20 cellular contexts compared by ENCODE assay signal in genomic region chr6:71967436-71967835, GRCh38.
DNase-seq lines count a peak whose midpoint lies in the region; ATAC-seq, FAIRE-seq and TF ChIP-seq lines count a peak whose summit lies in the region.
"Had no signal": no experiment of that assay in that cellular context is flagged by ENCODE, and none has a peak within 500 bp of the region (broad histone marks: within the 10 kb centered on the region; RNA-seq: fewer than 3 reads in every experiment).

No MANE protein-coding gene starts in this region.

- H3K27me3 Mint-ChIP-seq in activated T-cell treated with anti-CD3 and anti-CD28 coated beads, Interleukin-2, amount 50 U/mL, for 24 hours: no peaks in the 10 kb centered on the region
- H3K27me3 Mint-ChIP-seq: IgD-negative memory B cell had no signal

- no peak for TF ChIP-seq RAD21 in GM12878 (IDR thresholded peaks at IDR 0.05; ENCODE audit: insufficient read depth, low read depth, low read length)

- in situ Hi-C loops in GM12878 (cut with MboI): no loop called here

- DNase-seq in GM04503 (ENCODE audit: low read depth): peak; percentile 86
- peak; percentile 4 for DNase-seq in HPDE6-E6E7 (ENCODE audit: extremely low spot score)
- DNase-seq in GM12878 (ENCODE audit: low read depth, low spot score): no peak
- DNase-seq in skeletal muscle cell (ENCODE audit: low read depth): peak; percentile 0
- no peak for DNase-seq in vagina (ENCODE audit: extremely low spot score in 2 of 2)
- no peak for DNase-seq in NCI-H146 treated with DMSO at 0.1 percent for 48 hours (lab: John Stamatoyannopoulos, UW; ENCODE audit: unreplicated experiment)
- DNase-seq in activated T-cell treated with anti-CD3 and anti-CD28 coated beads, Interleukin-2, amount 50 U/mL, for 24 hours: no peak
- DNase-seq: activated T-cell treated with anti-CD3 and anti-CD28 coated beads for 4 hours; C1 segment of cervical spinal cord; glutamatergic neuron; midbrain; NCI-H1105; NCI-H2171; NK-92 treated with Interleukin-12 subunit alpha and Interleukin-12 subunit beta, amount 100 ng/mL, for 24 hours; nucleus accumbens; sigmoid colon; upper lobe of left lung had no signal

- BruUV-seq in GM12878 (replicated peaks; lab: Mats Ljungman, UMichigan): no TSS peak

- no peaks in the 10 kb centered on the region for H3K79me2 ChIP-seq in GM12878 (ENCODE audit: control insufficient read depth, insufficient read depth, low read length)

- no peaks in the 10 kb centered on the region for H3K4me1 ChIP-seq in GM12878 (ENCODE audit: control insufficient read depth, insufficient read depth, low read length)
- H3K4me1 ChIP-seq in vagina: no peaks in the 10 kb centered on the region
- H3K4me1 ChIP-seq: sigmoid colon, upper lobe of left lung had no signal

- H3K27ac Mint-ChIP-seq in activated T-cell treated with anti-CD3 and anti-CD28 coated beads, Interleukin-2, amount 50 U/mL, for 24 hours: no peak overlapping the region
- H3K27ac Mint-ChIP-seq: IgD-negative memory B cell had no signal

- WGBS in GM12878 (ENCODE audit: insufficient coverage, insufficient replicate concordance, low lambda C conversion rate, missing lambda C conversion rate): 15% methylated on average over 5 of the region's 5 CpGs

- no peak overlapping the region for H2AFZ ChIP-seq in GM12878 (ENCODE audit: control insufficient read depth, low read depth, low read length)

- CTCF ChIA-PET in GM12878 (lab: Yijun Ruan, JAX): interaction anchor here (0.7 kb wide), 1 partner anchor 13 kb away, joined by 6 read pairs; no protein-coding TSS in a partner anchor

- no peak overlapping the region for H3K27ac ChIP-seq in GM12878 (ENCODE audit: control insufficient read depth, insufficient read depth)
- H3K27ac ChIP-seq in vagina: no peak overlapping the region
- H3K27ac ChIP-seq: sigmoid colon, upper lobe of left lung had no signal

- intact Hi-C loops in GM12878 (cut with micrococcal nuclease; ENCODE audit: unreplicated experiment) (no loop called here), vagina (cut with DNase I) (no loop called here)

- TF ChIP-seq EP300 in GM12878 (IDR thresholded peaks at IDR 0.05; ENCODE audit: borderline replicate concordance in 1 of 2, control insufficient read depth in 1 of 2, low read depth in 2 of 2, low read length in 2 of 2): no peak

- SMC1A ChIA-PET in GM12878 (lab: Charles Lee; ENCODE audit: uncharacterized antibody, unreplicated experiment): interaction anchor here (0.6 to 0.9 kb wide), 2 partner anchors 16 to 372 kb away, joined by 3 read pairs; no protein-coding TSS in a partner anchor

- POLR2A ChIA-PET in GM12878 (lab: Charles Lee): no interaction called here

- no peak overlapping the region for H3K4me2 ChIP-seq in GM12878 (ENCODE audit: control insufficient read depth, insufficient read depth)

- H3K9ac ChIP-seq in GM12878 (ENCODE audit: control insufficient read depth, insufficient read depth, low read length): no peak overlapping the region

- no peaks in the 10 kb centered on the region for H4K20me1 ChIP-seq in GM12878 (ENCODE audit: control insufficient read depth, insufficient read depth)

- TF ChIP-seq POLR2A in GM12878 (IDR thresholded peaks at IDR 0.05; ENCODE audit: low read depth, low read length): no peak
- no peak for TF ChIP-seq POLR2A in vagina (IDR thresholded peaks at IDR 0.05)

- RAD21 ChIA-PET in GM12878 (lab: Charles Lee; ENCODE audit: unreplicated experiment): no interaction called here

- H3K27me3 ChIP-seq in GM12878 (replicated peaks in 1 of 2; ENCODE audit: control insufficient read depth in 2 of 2, insufficient read depth in 2 of 2, low read length in 1 of 2): no peaks in the 10 kb centered on the region
- H3K27me3 ChIP-seq in vagina: no peaks in the 10 kb centered on the region
- H3K27me3 ChIP-seq: sigmoid colon, upper lobe of left lung had no signal

- H3K36me3 ChIP-seq in GM12878 (ENCODE audit: control insufficient read depth in 2 of 2, insufficient read depth in 2 of 2, low read length in 1 of 2) (no peaks in the 10 kb centered on the region), vagina (no peaks in the 10 kb centered on the region)
- H3K36me3 ChIP-seq: sigmoid colon, upper lobe of left lung had no signal

- no peak for FAIRE-seq in GM12878 (lab: Jason Lieb, UNC)
- FAIRE-seq: keratinocyte had no signal

- TF ChIP-seq CTCF in GM12878 (IDR thresholded peaks at IDR 0.05 in 2 of 3, conservative IDR thresholded peaks at IDR 0.05 in 1 of 3; ENCODE audit: control insufficient read depth in 2 of 3, extremely low read depth in 1 of 3, insufficient read depth in 1 of 3, low read depth in 3 of 3, low read length in 3 of 3): no peak
- TF ChIP-seq CTCF in vagina (IDR thresholded peaks at IDR 0.05): no peak

- no peak overlapping the region for H3K4me3 Mint-ChIP-seq in activated T-cell treated with anti-CD3 and anti-CD28 coated beads, Interleukin-2, amount 50 U/mL, for 24 hours
- H3K4me3 Mint-ChIP-seq: IgD-negative memory B cell had no signal

- H3K9me3 Mint-ChIP-seq in activated T-cell treated with anti-CD3 and anti-CD28 coated beads, Interleukin-2, amount 50 U/mL, for 24 hours: peaks cover 2% of the 10 kb centered on the region

- ATAC-seq in GM12878: peak; percentile 49
- ATAC-seq: Right ventricle myocardium inferior had no signal

- H3K9me3 ChIP-seq in GM12878 (replicated peaks; ENCODE audit: control insufficient read depth, insufficient read depth, low read length) (no peaks in the 10 kb centered on the region), vagina (no peaks in the 10 kb centered on the region)
- H3K9me3 ChIP-seq: sigmoid colon, upper lobe of left lung had no signal

- no peaks in the 10 kb centered on the region for H3K36me3 Mint-ChIP-seq in activated T-cell treated with anti-CD3 and anti-CD28 coated beads, Interleukin-2, amount 50 U/mL, for 24 hours (ENCODE audit: low read depth)
- H3K36me3 Mint-ChIP-seq: IgD-negative memory B cell had no signal

- H3K4me3 ChIP-seq in GM12878 (no peak overlapping the region), skeletal muscle cell (ENCODE audit: low read depth, low read length) (no peak overlapping the region), vagina (no peak overlapping the region)
- H3K4me3 ChIP-seq: sigmoid colon, upper lobe of left lung had no signal

- no peaks in the 10 kb centered on the region for H3K4me1 Mint-ChIP-seq in activated T-cell treated with anti-CD3 and anti-CD28 coated beads, Interleukin-2, amount 50 U/mL, for 24 hours (ENCODE audit: low read depth)

TF ChIP-seq in GM12878, 131 proteins besides CTCF, POLR2A, EP300 and RAD21:
- no peak for TF ChIP-seq ZBED1 (IDR thresholded peaks at IDR 0.05; ENCODE audit: borderline replicate concordance)
- no peak for TF ChIP-seq PML (IDR thresholded peaks at IDR 0.05; ENCODE audit: low read length)
- no peak for TF ChIP-seq ZNF274 (IDR thresholded peaks at IDR 0.05; ENCODE audit: insufficient read depth, insufficient read length)
- no peak for TF ChIP-seq RAD51 (IDR thresholded peaks at IDR 0.05)
- TF ChIP-seq ATF7 (IDR thresholded peaks at IDR 0.05; ENCODE audit: low read depth): no peak
- no peak for TF ChIP-seq ZBTB33 (IDR thresholded peaks at IDR 0.05)
- no peak for TF ChIP-seq CBFB (IDR thresholded peaks at IDR 0.05; ENCODE audit: low read depth)
- no peak for TF ChIP-seq USF2 (IDR thresholded peaks at IDR 0.05; ENCODE audit: borderline replicate concordance, low read depth, low read length)
- TF ChIP-seq SREBF1 (IDR thresholded peaks at IDR 0.05; ENCODE audit: low read length): no peak
- TF ChIP-seq NFIC (IDR thresholded peaks at IDR 0.05; ENCODE audit: low read depth, low read length): peak; percentile 56; the same call in 1 of the 2 replicates
- TF ChIP-seq RUNX3 (IDR thresholded peaks at IDR 0.05; ENCODE audit: low read length): peak; percentile 92
- no peak for TF ChIP-seq CREB1 (IDR thresholded peaks at IDR 0.05; ENCODE audit: low read depth)
- 0 out of 2 replicates have a peak, but pooled peaks have one; percentile 36 for TF ChIP-seq EED (IDR thresholded peaks at IDR 0.05; ENCODE audit: low read depth)
- TF ChIP-seq JUNB (IDR thresholded peaks at IDR 0.05): peak; percentile 13; the same call in 1 of the 2 replicates

Comparison
In these comparisons a context has a peak if more than half of its experiments do, and no peak if none do; other contexts are left out.
1. DNase-seq: peak in GM04503 (single experiment), HPDE6-E6E7 (single experiment) and skeletal muscle cell (single experiment); none in GM12878 (single experiment), vagina (0 of 2), NCI-H146 treated with DMSO at 0.1 percent for 48 hours (single experiment) and activated T-cell treated with anti-CD3 and anti-CD28 coated beads, Interleukin-2, amount 50 U/mL, for 24 hours (single experiment).